Comparison of ENCODE assay signal across 8 cellular contexts in genomic region chr10:22681783-22682183, GRCh38.
DNase-seq lines count a peak whose midpoint lies in the region; ATAC-seq, FAIRE-seq and TF ChIP-seq lines count a peak whose summit lies in the region.

No MANE protein-coding gene starts in this region.

- H3K36me3 Mint-ChIP-seq in stimulated activated memory B cell treated with anti-CD40 and anti-IgM and Interleukin-4, amounts not matched to agents 10 μg/mL and 1 μg/mL and 100 μg/mL, for 72 hours: peaks cover 14% of the 10 kb centered on the region

- H3K4me3 ChIP-seq in ACC112 (ENCODE audit: low read depth, low read length): no peak overlapping the region
- no peak overlapping the region for H3K4me3 ChIP-seq in fibroblast of mammary gland (ENCODE audit: control insufficient read depth, low read depth, low read length)

- H3K9me3 Mint-ChIP-seq in stimulated activated memory B cell treated with anti-CD40 and anti-IgM and Interleukin-4, amounts not matched to agents 10 μg/mL and 1 μg/mL and 100 μg/mL, for 72 hours: no peaks in the 10 kb centered on the region

- H3K27me3 ChIP-seq in ACC112 (ENCODE audit: insufficient read depth, low read length): no peaks in the 10 kb centered on the region

- H2AFZ ChIP-seq in ACC112 (ENCODE audit: low read length, unreplicated experiment): no peak overlapping the region

- H3K27ac ChIP-seq in ACC112 (ENCODE audit: low read depth, low read length): peak overlapping the region; percentile 94

- no peak for ATAC-seq in stimulated activated memory B cell treated with anti-CD40 and anti-IgM and Interleukin-4, amounts not matched to agents 10 μg/mL and 1 μg/mL and 100 μg/mL, for 72 hours
- ATAC-seq in GM21381 (IDR thresholded peaks at IDR 0.05; ENCODE audit: unreplicated experiment): no peak
- no peak for ATAC-seq in GM19324 (IDR thresholded peaks at IDR 0.05; ENCODE audit: low FRiP score, unreplicated experiment)

- no peaks in the 10 kb centered on the region for H3K27me3 Mint-ChIP-seq in stimulated activated memory B cell treated with anti-CD40 and anti-IgM and Interleukin-4, amounts not matched to agents 10 μg/mL and 1 μg/mL and 100 μg/mL, for 72 hours

- FAIRE-seq in HTR-8/SVneo (lab: Jason Lieb, UNC): no peak

- H3K4me1 ChIP-seq in ACC112 (ENCODE audit: control insufficient read depth, insufficient read depth, low read length, unreplicated experiment): peaks cover 27% of the 10 kb centered on the region

- H3K27ac Mint-ChIP-seq in stimulated activated memory B cell treated with anti-CD40 and anti-IgM and Interleukin-4, amounts not matched to agents 10 μg/mL and 1 μg/mL and 100 μg/mL, for 72 hours: peak overlapping the region; percentile 85

- H3K79me2 ChIP-seq in ACC112 (ENCODE audit: control insufficient read depth, insufficient read depth, low read length, unreplicated experiment): peaks cover 55% of the 10 kb centered on the region

- peak; percentile 35 for DNase-seq in HTR-8/SVneo (ENCODE audit: insufficient read length, low spot score)
- DNase-seq in activated CD4-positive, alpha-beta T cell treated with anti-CD3 and anti-CD28 coated beads, Interleukin-2, amount 50 U/mL, for 4 hours: peak; percentile 47 to 53
- DNase-seq in fibroblast of mammary gland (ENCODE audit: low read depth): peak; percentile 86
- no peak for DNase-seq in NCI-H1694 treated with DMSO at 0.1 percent for 48 hours (lab: John Stamatoyannopoulos, UW)

- H3K4me1 Mint-ChIP-seq in stimulated activated memory B cell treated with anti-CD40 and anti-IgM and Interleukin-4, amounts not matched to agents 10 μg/mL and 1 μg/mL and 100 μg/mL, for 72 hours: peaks cover 66% of the 10 kb centered on the region

- no peak overlapping the region for H3K4me3 Mint-ChIP-seq in stimulated activated memory B cell treated with anti-CD40 and anti-IgM and Interleukin-4, amounts not matched to agents 10 μg/mL and 1 μg/mL and 100 μg/mL, for 72 hours

- no peak for TF ChIP-seq CTCF in fibroblast of mammary gland (conservative IDR thresholded peaks at IDR 0.05; ENCODE audit: control insufficient read depth, insufficient read depth, low read depth, low read length)

- no peaks in the 10 kb centered on the region for H3K36me3 ChIP-seq in ACC112 (ENCODE audit: insufficient read depth, low read length)
